8 cellular contexts compared by ENCODE assay signal in genomic region chr12:104063712-104064030, GRCh38. TPM values are rescaled to one million over a fixed set of nuclear protein-coding genes. Genes with fewer than 3 reads are reported as not detected.
DNase-seq lines count a peak whose midpoint lies in the region; ATAC-seq and TF ChIP-seq lines count a peak whose summit lies in the region.

No MANE protein-coding gene starts in this region.

- H3K36me3 ChIP-seq in BE2C: peaks cover 9% of the 10 kb centered on the region
- H3K36me3 ChIP-seq in parathyroid adenoma (ENCODE audit: control insufficient read depth, insufficient read depth, low read length): no peaks in the 10 kb centered on the region

- H3K4me1 ChIP-seq in BE2C: no peaks in the 10 kb centered on the region
- H3K4me1 ChIP-seq in parathyroid adenoma: peaks cover 4% of the 10 kb centered on the region

- peak overlapping the region; percentile 98 for H2AFZ ChIP-seq in parathyroid adenoma

- peak overlapping the region; percentile 95 for H3K4me3 ChIP-seq in BE2C (ENCODE audit: low read depth, low read length)
- H3K4me3 ChIP-seq in fibroblast of the aortic adventitia (ENCODE audit: low read depth, low read length): peak overlapping the region; percentile 94
- peak overlapping the region; percentile 90 for H3K4me3 ChIP-seq in parathyroid adenoma (ENCODE audit: low read depth, low read length)

- H3K9me3 Mint-ChIP-seq in T-cell: no peaks in the 10 kb centered on the region

- ATAC-seq in GM18907 (IDR thresholded peaks at IDR 0.05; ENCODE audit: unreplicated experiment) (peak; percentile 41), HG03108 (IDR thresholded peaks at IDR 0.05; ENCODE audit: unreplicated experiment) (peak; percentile 19), T-cell (replicated peaks in 1 of 4) (peak; percentile 31 to 34 (median 33))

- no peaks in the 10 kb centered on the region for H3K27me3 ChIP-seq in BE2C
- no peaks in the 10 kb centered on the region for H3K27me3 ChIP-seq in parathyroid adenoma (ENCODE audit: control insufficient read depth, insufficient read depth, low read length)

- CTCF ChIA-PET in T-cell (lab: Charles Lee): interaction anchor here (0.6 to 2.2 kb wide), 4 partner anchors 27 to 180 kb away, joined by 3 to 12 read pairs (median 4); no protein-coding TSS in a partner anchor

- no peak overlapping the region for H3K27ac Mint-ChIP-seq in T-cell

- POLR2A ChIA-PET in T-cell (lab: Charles Lee): no interaction called here

- H3K4me1 Mint-ChIP-seq in T-cell: peaks cover 22 to 27% (median 25%) of the 10 kb centered on the region in 3 donors

- peak overlapping the region; percentile 5 for H3K9ac ChIP-seq in parathyroid adenoma

- H3K36me3 Mint-ChIP-seq in T-cell: peaks cover 12% of the 10 kb centered on the region

- no peak for TF ChIP-seq CTCF in BE2C (IDR thresholded peaks at IDR 0.05; ENCODE audit: low read depth, low read length)
- no peak for TF ChIP-seq CTCF in fibroblast of the aortic adventitia (IDR thresholded peaks at IDR 0.05; ENCODE audit: insufficient read depth, low read length)
- TF ChIP-seq CTCF in parathyroid adenoma (IDR thresholded peaks at IDR 0.05): no peak

- peak overlapping the region; percentile 95 for H3K4me2 ChIP-seq in parathyroid adenoma (ENCODE audit: low read length)

- H3K79me2 ChIP-seq in parathyroid adenoma: peaks cover 17% of the 10 kb centered on the region

- H3K9me3 ChIP-seq in BE2C (no peaks in the 10 kb centered on the region), parathyroid adenoma (ENCODE audit: control insufficient read depth, low read length) (no peaks in the 10 kb centered on the region)

- peak overlapping the region; percentile 61 for H3K27ac ChIP-seq in parathyroid adenoma

- no peak for DNase-seq in BE2C
- peak in 1 of 34 experiments; percentile 2 for DNase-seq in T-cell
- DNase-seq in fibroblast of the aortic adventitia (ENCODE audit: low read depth): peak; percentile 60
- no peak for DNase-seq in NCI-H1048 (lab: John Stamatoyannopoulos, UW)
- no peak for DNase-seq in effector CD8-positive, alpha-beta T cell (lab: John Stamatoyannopoulos, UW)

- H3K4me3 Mint-ChIP-seq in T-cell: peak overlapping the region; percentile 89 to 95 (median 94)

- H3K27me3 Mint-ChIP-seq in T-cell: peaks cover 9 to 18% of the 10 kb centered on the region in 2 donors

RNA-seq across cellular contexts. Expression of gene HCFC2, which starts 0.7 kb away (rescaled TPM):
- polyA plus RNA-seq in BE2C (2012; ENCODE audit: insufficient read depth, insufficient read length, low read depth): 7.4 TPM
- 10 to 100 TPM; 13.9 to 16.9 (median 14.9) TPM for total RNA-seq in T-cell
- 28.3 and 30.5 TPM in 2 replicates for total RNA-seq in fibroblast of the aortic adventitia (ENCODE audit: low replicate concordance)

RNA-seq across cellular contexts. Expression of gene GLT8D2, which starts 13.7 kb away (rescaled TPM):
- polyA plus RNA-seq in BE2C (2012; ENCODE audit: insufficient read depth, insufficient read length, low read depth): 0.52 TPM
- total RNA-seq in T-cell (under 1 TPM in 1 of 5 donors, not detected in 4; 0.29 TPM), fibroblast of the aortic adventitia (ENCODE audit: low replicate concordance) (46.0 and 55.3 TPM in 2 replicates)

Comparison
In these comparisons a context has a peak if more than half of its experiments do, and no peak if none do; other contexts are left out.
1. RNA of gene GLT8D2, which starts 13.7 kb away (total RNA-seq): 46.0 to 55.3 TPM in fibroblast of the aortic adventitia; 0.29 TPM in T-cell; every median in the first group is over 10 times any median in the second.
2. Peak in every context shown above with its lines, with median percentiles within 50 percentile points of each other: H3K4me3 ChIP-seq and ATAC-seq.